ENCODE assay signal across 9 cellular contexts in the genomic region with DNA sequence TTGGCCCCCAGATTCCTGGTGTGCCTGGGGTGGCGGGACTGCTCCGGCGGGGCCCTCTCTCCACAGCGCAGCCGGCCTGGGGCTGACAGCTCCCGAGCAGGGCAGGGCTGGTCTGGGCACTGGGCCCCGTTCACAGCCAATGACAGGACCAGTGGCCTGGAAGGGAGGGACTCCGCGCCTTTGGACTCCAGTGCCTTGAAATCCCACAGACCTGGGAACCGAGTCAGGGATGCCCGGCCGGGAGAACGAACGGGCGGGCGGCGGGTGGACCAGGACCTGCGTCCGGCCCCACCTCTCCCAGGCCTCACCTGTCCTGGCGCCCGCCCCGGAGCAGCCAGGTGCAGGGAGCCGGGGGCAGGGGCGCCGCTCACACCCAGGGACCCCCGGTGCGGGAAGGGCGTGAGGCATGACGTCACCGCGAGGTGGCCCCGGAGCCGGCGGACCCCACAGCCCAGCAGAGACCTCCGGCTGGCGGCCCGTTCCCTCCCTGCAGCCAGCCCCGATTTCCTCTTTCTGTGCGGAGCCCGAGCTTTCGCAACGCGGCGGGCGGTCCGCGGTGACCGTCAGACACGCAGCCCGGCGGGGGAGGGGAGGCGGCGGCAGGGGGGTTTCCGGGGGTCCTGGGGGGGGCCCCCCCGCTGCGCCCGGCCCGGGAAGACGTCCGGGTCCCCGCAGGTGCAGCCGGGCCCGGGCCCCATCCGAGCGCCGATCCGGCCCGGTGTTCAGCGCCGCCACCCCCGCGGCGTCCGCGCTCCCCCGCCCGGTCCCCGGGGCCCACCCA. TPM values are rescaled to one million over a fixed set of nuclear protein-coding genes. Genes with fewer than 3 reads are reported as not detected.
DNase-seq lines count a peak whose midpoint lies in the region; ATAC-seq, FAIRE-seq and TF ChIP-seq lines count a peak whose summit lies in the region.
"Had no signal": no experiment of that assay in that cellular context is flagged by ENCODE, and none has a peak within 500 bp of the region (broad histone marks: within the 10 kb centered on the region; RNA-seq: fewer than 3 reads in every experiment).

No MANE protein-coding gene starts in this region.

- no peaks in the 10 kb centered on the region for H3K9me2 ChIP-seq in OCI-LY7 (ENCODE audit: insufficient read depth, low read length)

- H3K36me3 ChIP-seq in ACC112 (ENCODE audit: insufficient read depth, low read length), result no peaks in the 10 kb centered on the region
- H3K36me3 ChIP-seq in GM12878 (ENCODE audit: control insufficient read depth in 2 of 2, insufficient read depth in 2 of 2, low read length in 1 of 2), result no peaks in the 10 kb centered on the region; a peak in 2 of 4 replicates
- H3K36me3 ChIP-seq in iPS-20b (ENCODE audit: insufficient read depth, low read depth, low read length), result no peaks in the 10 kb centered on the region
- no peaks in the 10 kb centered on the region for H3K36me3 ChIP-seq in OCI-LY7 (ENCODE audit: insufficient read depth, low read length)

- RAD21 ChIA-PET in GM12878 (lab: Charles Lee; ENCODE audit: unreplicated experiment), result interaction anchor here (0.6 to 5.1 kb wide), 8 partner anchors 12 to 132 kb away, joined by 3 to 35 read pairs (median 12); no protein-coding TSS in a partner anchor

- H3K9me3 ChIP-seq in GM12878 (replicated peaks; ENCODE audit: control insufficient read depth, insufficient read depth, low read length), result no peaks in the 10 kb centered on the region
- H3K9me3 ChIP-seq in iPS-20b (ENCODE audit: insufficient read depth, low read depth, low read length), result no peaks in the 10 kb centered on the region
- no peaks in the 10 kb centered on the region for H3K9me3 ChIP-seq in OCI-LY7 (ENCODE audit: low read length)

- TF ChIP-seq CTCF in GM12878 (IDR thresholded peaks at IDR 0.05 in 2 of 3, conservative IDR thresholded peaks at IDR 0.05 in 1 of 3; ENCODE audit: control insufficient read depth in 2 of 3, extremely low read depth in 1 of 3, insufficient read depth in 1 of 3, low read depth in 3 of 3, low read length in 3 of 3), result no peak
- no peak for TF ChIP-seq CTCF in OCI-LY7 (conservative IDR thresholded peaks at IDR 0.05; ENCODE audit: low read length)

- POLR2A ChIA-PET in GM12878 (lab: Charles Lee), result interaction anchor here (1.3 to 3.1 kb wide), 3 partner anchors 24 to 43 kb away, joined by 4 to 13 read pairs (median 6); no protein-coding TSS in a partner anchor
- POLR2A ChIA-PET in OCI-LY7 (lab: Charles Lee), result no interaction called here

- in situ Hi-C loops in KBM-7 (cut with MboI; ENCODE audit: low pct_unique_long_range_greater_than_20kb, low sequenced_read_pairs) (no loop called here), GM12878 (cut with MboI) (no loop called here)

- H3K27me3 ChIP-seq in ACC112 (ENCODE audit: insufficient read depth, low read length) (peaks cover 14% of the 10 kb centered on the region; the same call in 1 of the 2 replicates), GM12878 (replicated peaks in 1 of 2; ENCODE audit: control insufficient read depth in 2 of 2, insufficient read depth in 2 of 2, low read length in 1 of 2) (no peaks in the 10 kb centered on the region), iPS-20b (ENCODE audit: insufficient read depth, low read length) (peaks cover 35% of the 10 kb centered on the region)

- H3K27ac ChIP-seq in ACC112 (ENCODE audit: low read depth, low read length), result no peak overlapping the region
- peak overlapping the region; percentile 69 for H3K27ac ChIP-seq in GM12878 (ENCODE audit: control insufficient read depth, insufficient read depth)
- H3K27ac ChIP-seq in iPS-20b (ENCODE audit: low read length), result no peak overlapping the region
- H3K27ac ChIP-seq in OCI-LY7 (ENCODE audit: low read depth, low read length, poor library complexity, severe bottlenecking), result no peak overlapping the region

- H2AFZ ChIP-seq in ACC112 (ENCODE audit: low read length, unreplicated experiment) (no peak overlapping the region), GM12878 (ENCODE audit: control insufficient read depth, low read depth, low read length) (no peak overlapping the region; the same call in 1 of the 2 replicates), OCI-LY7 (ENCODE audit: low read length) (no peak overlapping the region)

- TSS peak; percentile 49 for BruUV-seq in GM12878 (replicated peaks; lab: Mats Ljungman, UMichigan)
- BruUV-seq in OCI-LY7 (replicated peaks; lab: Mats Ljungman, UMichigan), result no TSS peak

- 19% methylated on average over 71 of the region's 78 CpGs for WGBS in GM12878 (ENCODE audit: insufficient coverage, insufficient replicate concordance, low lambda C conversion rate, missing lambda C conversion rate)

- peak overlapping the region; percentile 84 for H3K4me2 ChIP-seq in GM12878 (ENCODE audit: control insufficient read depth, insufficient read depth)
- H3K4me2 ChIP-seq in OCI-LY7 (ENCODE audit: low read length), result no peak overlapping the region

- H3K9ac ChIP-seq in GM12878 (ENCODE audit: control insufficient read depth, insufficient read depth, low read length) (peak overlapping the region; percentile 81), iPS-20b (ENCODE audit: low read depth, low read length) (no peak overlapping the region)

- ATAC-seq in GM18907 (IDR thresholded peaks at IDR 0.05; ENCODE audit: unreplicated experiment) (peak; percentile 16), GM12878 (peak; percentile 21), sciatic nerve (peak; percentile 69)

- peak; percentile 47 for DNase-seq in KBM-7
- no peak for DNase-seq in GM12878 (ENCODE audit: low read depth, low spot score)
- no peak for DNase-seq in sciatic nerve (ENCODE audit: low spot score)
- DNase-seq in OCI-LY7 (ENCODE audit: low spot score), result no peak
- no peak for DNase-seq in NCI-H187 treated with DMSO at 0.1 percent for 48 hours (lab: John Stamatoyannopoulos, UW)

- no peak for TF ChIP-seq EP300 in GM12878 (IDR thresholded peaks at IDR 0.05; ENCODE audit: borderline replicate concordance in 1 of 2, control insufficient read depth in 1 of 2, low read depth in 2 of 2, low read length in 2 of 2)

- H3K4me3 ChIP-seq in ACC112 (ENCODE audit: low read depth, low read length) (peak overlapping the region; percentile 76), GM12878 (peak overlapping the region; percentile 84), iPS-20b (ENCODE audit: low read length) (peak overlapping the region; percentile 53; the same call in 1 of the 2 replicates), OCI-LY7 (ENCODE audit: low read depth, low read length, poor library complexity, severe bottlenecking) (no peak overlapping the region)

- CTCF ChIA-PET in GM12878 (lab: Yijun Ruan, JAX) (interaction anchor here (0.8 to 4.8 kb wide), 8 partner anchors 19 to 223 kb away, joined by 3 to 31 read pairs (median 4); a partner anchor contains a TSS), OCI-LY7 (lab: Charles Lee; ENCODE audit: unreplicated experiment) (no interaction called here)

- no peak for TF ChIP-seq RAD21 in GM12878 (IDR thresholded peaks at IDR 0.05; ENCODE audit: insufficient read depth, low read depth, low read length)

- SMC1A ChIA-PET in GM12878 (lab: Charles Lee; ENCODE audit: uncharacterized antibody, unreplicated experiment), result interaction anchor here (0.6 to 5.1 kb wide), 6 partner anchors 20 to 45 kb away, joined by 3 to 31 read pairs (median 8); no protein-coding TSS in a partner anchor

- no peaks in the 10 kb centered on the region for H4K20me1 ChIP-seq in GM12878 (ENCODE audit: control insufficient read depth, insufficient read depth)
- no peaks in the 10 kb centered on the region for H4K20me1 ChIP-seq in OCI-LY7 (ENCODE audit: insufficient read depth, low read length)

- FAIRE-seq in GM12878 (lab: Jason Lieb, UNC), result no peak

- intact Hi-C loops in GM12878 (cut with micrococcal nuclease; ENCODE audit: unreplicated experiment) (loop anchor here (2.0 to 10.0 kb wide), 3 partner anchors 45 to 351 kb away; no protein-coding TSS in a partner anchor), sciatic nerve (cut with DNase I) (loop anchor here (5.0 kb wide), 1 partner anchor 46 kb away; no protein-coding TSS in a partner anchor), OCI-LY7 (cut with micrococcal nuclease; ENCODE audit: unreplicated experiment) (loop anchor here (5.0 kb wide), 1 partner anchor 41 kb away; no protein-coding TSS in a partner anchor)

- no peak for TF ChIP-seq POLR2A in GM12878 (IDR thresholded peaks at IDR 0.05; ENCODE audit: low read depth, low read length)

- H3K4me1 ChIP-seq in ACC112 (ENCODE audit: control insufficient read depth, insufficient read depth, low read length, unreplicated experiment) (peaks cover 3% of the 10 kb centered on the region), GM12878 (ENCODE audit: control insufficient read depth, insufficient read depth, low read length) (peaks cover 32% of the 10 kb centered on the region), iPS-20b (ENCODE audit: insufficient read depth, low read length) (no peaks in the 10 kb centered on the region), OCI-LY7 (ENCODE audit: insufficient read depth, low read length, poor library complexity, severe bottlenecking) (peaks cover 26% of the 10 kb centered on the region)

- H3K79me2 ChIP-seq in ACC112 (ENCODE audit: control insufficient read depth, insufficient read depth, low read length, unreplicated experiment), result no peaks in the 10 kb centered on the region
- H3K79me2 ChIP-seq in GM12878 (ENCODE audit: control insufficient read depth, insufficient read depth, low read length), result peaks cover 38% of the 10 kb centered on the region
- H3K79me2 ChIP-seq in OCI-LY7 (ENCODE audit: insufficient read depth, low read depth, low read length), result no peaks in the 10 kb centered on the region

RNA-seq across cellular contexts. Expression of a gene that starts 0.7 kb away (rescaled TPM):
- 23.8 and 32.2 TPM in 2 replicates for total RNA-seq in GM12878 (2013; cell fraction: nucleolus; rRNA removed)
- total RNA-seq in GM12878 (2014; rRNA removed) (34.0 and 44.2 TPM in 2 replicates), GM12878 (2014; rRNA removed; fragmentation: Illumina TruSeq; extraction: Trizol) (15.8 and 17.9 TPM in 2 replicates), GM12878 (2021) (38.7 and 42.3 TPM in 2 replicates), sciatic nerve (42.8 TPM), OCI-LY7 (2022) (7.0 and 7.7 TPM in 2 replicates)
- polyA plus RNA-seq in GM12878 (2011; ENCODE audit: low read depth), result 3.9 TPM
- polyA plus RNA-seq in GM12878 (2011; rRNA removed) (16.6 and 22.5 TPM in 2 replicates), GM12878 (2014; fragmentation: Illumina TruSeq; extraction: Trizol) (8.0 and 22.0 TPM in 2 replicates), GM12878 (2014; fragmentation: Nextera tagmentation; extraction: Ambion mirVana) (under 1 TPM in 1 of 2 experiments, not detected in 1; 0.22 TPM), GM12878 (2014; rRNA removed) (28.9 and 35.5 TPM in 2 replicates), GM12878 (2016; fragmentation: Nextera tagmentation; extraction: Ambion mirVana) (10 to 100 TPM in 1 of 2 experiments, 1 to 10 TPM in 1; 6.7 to 12.7 TPM)
- polyA plus RNA-seq in GM12878 (2011; cell fraction: cytosol; rRNA removed), result 30.5 and 44.3 TPM in 2 replicates
- polyA plus RNA-seq in GM12878 (2011; cell fraction: nucleus; rRNA removed), result 55.5 and 64.6 TPM in 2 replicates
- 17.1 and 19.8 TPM in 2 replicates for polyA plus RNA-seq in GM12878 (2012)
- polyA minus RNA-seq in GM12878 (2011; rRNA and poly(A)+ RNA removed), result 15.7 and 37.9 TPM in 2 replicates
- polyA minus RNA-seq in GM12878 (2011; cell fraction: cytosol; rRNA and poly(A)+ RNA removed), result 22.1 and 25.5 TPM in 2 replicates
- polyA minus RNA-seq in GM12878 (2011; cell fraction: nucleus; rRNA and poly(A)+ RNA removed), result 14.0 and 35.4 TPM in 2 replicates
- total RNA-seq in OCI-LY7 (2014; rRNA removed; shearing (Covaris generic)), result 0.41 and 2.4 TPM in 2 replicates

RNA-seq across cellular contexts. Expression of a gene that starts 21.6 kb away (rescaled TPM):
- 117 and 121 TPM in 2 replicates for total RNA-seq in GM12878 (2013; cell fraction: nucleolus; rRNA removed)
- total RNA-seq in GM12878 (2014; rRNA removed) (10.2 and 12.5 TPM in 2 replicates), GM12878 (2014; rRNA removed; fragmentation: Illumina TruSeq; extraction: Trizol) (9.5 and 11.4 TPM in 2 replicates), GM12878 (2021) (8.6 and 9.0 TPM in 2 replicates), sciatic nerve (18.3 TPM), OCI-LY7 (2022) (43.1 and 45.7 TPM in 2 replicates)
- 4.5 TPM for polyA plus RNA-seq in GM12878 (2011; ENCODE audit: low read depth)
- polyA plus RNA-seq in GM12878 (2011; rRNA removed) (15.9 and 17.0 TPM in 2 replicates), GM12878 (2014; fragmentation: Illumina TruSeq; extraction: Trizol) (7.0 and 12.4 TPM in 2 replicates), GM12878 (2014; fragmentation: Nextera tagmentation; extraction: Ambion mirVana) (1 to 10 TPM; 3.7 to 6.6 TPM), GM12878 (2014; rRNA removed) (8.9 and 10.2 TPM in 2 replicates), GM12878 (2016; fragmentation: Nextera tagmentation; extraction: Ambion mirVana) (10 to 100 TPM; 15.0 to 17.9 TPM)
- 10.8 and 11.2 TPM in 2 replicates for polyA plus RNA-seq in GM12878 (2011; cell fraction: cytosol; rRNA removed)
- 22.4 and 24.8 TPM in 2 replicates for polyA plus RNA-seq in GM12878 (2011; cell fraction: nucleus; rRNA removed)
- polyA plus RNA-seq in GM12878 (2012), result 6.9 and 7.6 TPM in 2 replicates
- 11.1 and 20.0 TPM in 2 replicates for polyA minus RNA-seq in GM12878 (2011; rRNA and poly(A)+ RNA removed)
- polyA minus RNA-seq in GM12878 (2011; cell fraction: cytosol; rRNA and poly(A)+ RNA removed), result 2.1 and 2.7 TPM in 2 replicates
- 11.1 and 16.1 TPM in 2 replicates for polyA minus RNA-seq in GM12878 (2011; cell fraction: nucleus; rRNA and poly(A)+ RNA removed)
- total RNA-seq in OCI-LY7 (2014; rRNA removed; shearing (Covaris generic)), result 20.3 and 23.2 TPM in 2 replicates

RNA-seq across cellular contexts. Expression of a gene that starts 29.2 kb away (rescaled TPM):
- not detected in 2 replicates for total RNA-seq in GM12878 (2013; cell fraction: nucleolus; rRNA removed)
- total RNA-seq in GM12878 (2014; rRNA removed) (not detected in 2 replicates), GM12878 (2014; rRNA removed; fragmentation: Illumina TruSeq; extraction: Trizol) (not detected in 2 replicates), GM12878 (2021) (not detected in 2 replicates), sciatic nerve (1.6 TPM), OCI-LY7 (2022) (1.3 and 1.5 TPM in 2 replicates)
- polyA plus RNA-seq in GM12878 (2011; ENCODE audit: low read depth), result not detected
- polyA plus RNA-seq in GM12878 (2011; rRNA removed) (not detected in 2 replicates), GM12878 (2014; fragmentation: Illumina TruSeq; extraction: Trizol) (not detected in 2 replicates), GM12878 (2014; fragmentation: Nextera tagmentation; extraction: Ambion mirVana) (not detected), GM12878 (2014; rRNA removed) (not detected in 2 replicates), GM12878 (2016; fragmentation: Nextera tagmentation; extraction: Ambion mirVana) (not detected)
- not detected in 2 replicates for polyA plus RNA-seq in GM12878 (2011; cell fraction: cytosol; rRNA removed)
- 0.04 and 0.07 TPM in 2 replicates for polyA plus RNA-seq in GM12878 (2011; cell fraction: nucleus; rRNA removed)
- polyA plus RNA-seq in GM12878 (2012), result not detected in 2 replicates
- polyA minus RNA-seq in GM12878 (2011; rRNA and poly(A)+ RNA removed), result not detected in 2 replicates
- not detected in 2 replicates for polyA minus RNA-seq in GM12878 (2011; cell fraction: cytosol; rRNA and poly(A)+ RNA removed)
- polyA minus RNA-seq in GM12878 (2011; cell fraction: nucleus; rRNA and poly(A)+ RNA removed), result not detected in 2 replicates
- total RNA-seq in OCI-LY7 (2014; rRNA removed; shearing (Covaris generic)), result 0.31 TPM in 1 of 2 replicates, not detected in the other
- total RNA-seq: glomerular endothelial cell had no signal

Comparison
In these comparisons a context has a peak if more than half of its experiments do, and no peak if none do; other contexts are left out.
1. ATAC-seq: peak in every context shown above with its lines; median percentile 69 in sciatic nerve; 21 in GM12878; 16 in GM18907.